ENCODE assay signal across 8 cellular contexts in genomic region chr7:154913645-154914579, GRCh38.
DNase-seq lines count a peak whose midpoint lies in the region; ATAC-seq and TF ChIP-seq lines count a peak whose summit lies in the region.

No MANE protein-coding gene starts in this region.

- H3K4me1 ChIP-seq in SJSA1 (replicated peaks), result no peaks in the 10 kb centered on the region; the same call in 1 of the 2 replicates

- intact Hi-C loops in activated naive CD4-positive, alpha-beta T cell treated with anti-CD3 and anti-CD28 coated beads for 36 hours (cut with micrococcal nuclease), result loop anchor here (1.0 to 5.0 kb wide), 5 partner anchors 14 to 618 kb away; partner anchors contain the start of gene PAXIP1

- DNase-seq in ELR (ENCODE audit: low read depth) (peak; percentile 69), SJSA1 (ENCODE audit: low read depth in 1 of 2, low spot score in 2 of 2) (peak; percentile 45 to 75), glomerular endothelial cell (ENCODE audit: extremely low read depth, low read depth, low spot score) (peak; percentile 14), omental fat pad (ENCODE audit: low spot score) (peak; percentile 94)
- DNase-seq in activated naive CD4-positive, alpha-beta T cell treated with anti-CD3 and anti-CD28 coated beads for 36 hours, result peak; percentile 92

- ATAC-seq in GM21723 (IDR thresholded peaks at IDR 0.05; ENCODE audit: unreplicated experiment) (peak; percentile 98), omental fat pad (ENCODE audit: low FRiP score) (peak; percentile 86)

- peaks cover 3 to 6% (median 4%) of the 10 kb centered on the region in 3 donors for H3K4me1 Mint-ChIP-seq in IgD-negative memory B cell
- H3K4me1 Mint-ChIP-seq in activated naive CD4-positive, alpha-beta T cell treated with anti-CD3 and anti-CD28 coated beads for 36 hours (ENCODE audit: low read depth), result peaks cover 6% of the 10 kb centered on the region

- H3K27me3 Mint-ChIP-seq in IgD-negative memory B cell, result peaks cover 12% of the 10 kb centered on the region
- peaks cover 16% of the 10 kb centered on the region for H3K27me3 Mint-ChIP-seq in activated naive CD4-positive, alpha-beta T cell treated with anti-CD3 and anti-CD28 coated beads for 36 hours (ENCODE audit: low read depth)

- no peaks in the 10 kb centered on the region for H3K27me3 ChIP-seq in SJSA1 (replicated peaks)

- CTCF ChIA-PET in activated naive CD4-positive, alpha-beta T cell treated with anti-CD3 and anti-CD28 coated beads for 36 hours (lab: Charles Lee), result interaction anchor here (0.5 to 8.5 kb wide), 19 partner anchors 8 to 1803 kb away, joined by 3 to 54 read pairs (median 3); no protein-coding TSS in a partner anchor

- H3K9me3 Mint-ChIP-seq in IgD-negative memory B cell, result peaks cover 0 to 3% (median 0%) of the 10 kb centered on the region in 3 donors
- no peaks in the 10 kb centered on the region for H3K9me3 Mint-ChIP-seq in activated naive CD4-positive, alpha-beta T cell treated with anti-CD3 and anti-CD28 coated beads for 36 hours

- H3K4me3 Mint-ChIP-seq in IgD-negative memory B cell, result peak overlapping the region; percentile 83 to 96 (median 91)
- peak overlapping the region; percentile 66 for H3K4me3 Mint-ChIP-seq in activated naive CD4-positive, alpha-beta T cell treated with anti-CD3 and anti-CD28 coated beads for 36 hours

- H3K9me3 ChIP-seq in SJSA1 (replicated peaks), result 0 out of 2 replicates have a peak, but pooled peaks cover 2% of the 10 kb centered on the region

- TF ChIP-seq CTCF in omental fat pad (IDR thresholded peaks at IDR 0.05), result peak in 1 of 3 donors; percentile 36

- H3K36me3 ChIP-seq in SJSA1, result no peaks in the 10 kb centered on the region

- H3K36me3 Mint-ChIP-seq in IgD-negative memory B cell, result no peaks in the 10 kb centered on the region
- no peaks in the 10 kb centered on the region for H3K36me3 Mint-ChIP-seq in activated naive CD4-positive, alpha-beta T cell treated with anti-CD3 and anti-CD28 coated beads for 36 hours (ENCODE audit: low read depth)

- H3K27ac ChIP-seq in SJSA1 (no peak overlapping the region), temporal lobe (ENCODE audit: low read depth, low read length) (peak overlapping the region; percentile 48)

- H3K4me3 ChIP-seq in SJSA1, result no peak overlapping the region

- no peak overlapping the region for H3K27ac Mint-ChIP-seq in IgD-negative memory B cell
- no peak overlapping the region for H3K27ac Mint-ChIP-seq in activated naive CD4-positive, alpha-beta T cell treated with anti-CD3 and anti-CD28 coated beads for 36 hours

Comparison
In these comparisons a context has a peak if more than half of its experiments do, and no peak if none do; other contexts are left out.
1. DNase-seq: peak in every context shown above with its lines; median percentile 94 in omental fat pad; 92 in activated naive CD4-positive, alpha-beta T cell treated with anti-CD3 and anti-CD28 coated beads for 36 hours; 69 in ELR; 60 in SJSA1; 14 in glomerular endothelial cell.